In genomic region chr7:117048854-117049321, GRCh38 we compare ENCODE assay signal across 15 cellular contexts.
DNase-seq lines count a peak whose midpoint lies in the region; ATAC-seq and TF ChIP-seq lines count a peak whose summit lies in the region.
"Had no signal": no experiment of that assay in that cellular context is flagged by ENCODE, and none has a peak within 500 bp of the region (broad histone marks: within the 10 kb centered on the region; RNA-seq: fewer than 3 reads in every experiment).

No MANE protein-coding gene starts in this region.

- H3K27me3 ChIP-seq in tibial artery (no peaks in the 10 kb centered on the region), lower lobe of right lung (ENCODE audit: low read depth) (no peaks in the 10 kb centered on the region)

- no peaks in the 10 kb centered on the region for H3K36me3 Mint-ChIP-seq in activated naive CD4-positive, alpha-beta T cell treated with anti-CD3 and anti-CD28 coated beads, Interleukin-2, amount 50 U/mL, for 24 hours
- H3K36me3 Mint-ChIP-seq in activated naive CD4-positive, alpha-beta T cell treated with anti-CD3 and anti-CD28 coated beads, Interleukin-2, amount 50 U/mL, for 72 hours, result no peaks in the 10 kb centered on the region
- peaks cover 15% of the 10 kb centered on the region for H3K36me3 Mint-ChIP-seq in activated naive CD8-positive, alpha-beta T cell treated with anti-CD3 and anti-CD28 coated beads, Interleukin-2, amount 10 ng/mL, durations not matched to agents 7 days and 5 days

- H3K36me3 ChIP-seq in tibial artery (no peaks in the 10 kb centered on the region), lower lobe of right lung (no peaks in the 10 kb centered on the region)
- H3K36me3 ChIP-seq: thoracic aorta had no signal

- H3K4me1 ChIP-seq in tibial artery, result peaks cover 0 to 97% (median 34%) of the 10 kb centered on the region in 4 donors
- H3K4me1 ChIP-seq in lower lobe of right lung, result peaks cover 22% of the 10 kb centered on the region

- H3K27ac ChIP-seq in tibial artery, result peak overlapping the region; percentile 12 to 54
- H3K27ac ChIP-seq in lower lobe of right lung, result no peak overlapping the region
- H3K27ac ChIP-seq: skin epidermis, thoracic aorta had no signal

- no peaks in the 10 kb centered on the region for H3K9me3 Mint-ChIP-seq in activated naive CD4-positive, alpha-beta T cell treated with anti-CD3 and anti-CD28 coated beads, Interleukin-2, amount 50 U/mL, for 24 hours
- H3K9me3 Mint-ChIP-seq in activated naive CD4-positive, alpha-beta T cell treated with anti-CD3 and anti-CD28 coated beads, Interleukin-2, amount 50 U/mL, for 72 hours, result peaks cover 0 to 12% of the 10 kb centered on the region in 2 donors
- no peaks in the 10 kb centered on the region for H3K9me3 Mint-ChIP-seq in activated naive CD8-positive, alpha-beta T cell treated with anti-CD3 and anti-CD28 coated beads, Interleukin-2, amount 10 ng/mL, durations not matched to agents 7 days and 5 days
- H3K9me3 Mint-ChIP-seq: activated B cell treated with CpG ODN at 0.5 μM for 24 hours had no signal

- H3K4me3 ChIP-seq in tibial artery, result no peak overlapping the region
- no peak overlapping the region for H3K4me3 ChIP-seq in lower lobe of right lung
- H3K4me3 ChIP-seq: skin epidermis, thoracic aorta had no signal

- DNase-seq in activated naive CD4-positive, alpha-beta T cell treated with anti-CD3 and anti-CD28 coated beads, Interleukin-2, amount 50 U/mL, for 72 hours (ENCODE audit: low spot score in 2 of 2), result no peak
- DNase-seq in activated naive CD8-positive, alpha-beta T cell treated with anti-CD3 and anti-CD28 coated beads, Interleukin-2, amount 10 ng/mL, durations not matched to agents 7 days and 5 days, result no peak
- DNase-seq in tibial artery, result no peak
- DNase-seq in lower lobe of right lung, result no peak
- DNase-seq: activated B cell treated with CpG ODN at 0.5 μM for 24 hours; cortex of kidney; IMR-90; left ventricle myocardium superior; NCI-H2171; stimulated activated CD4-positive, alpha-beta T cell treated with anti-CD3 and anti-CD28 coated beads, Interleukin-4, amount 100 ng/mL, for 24 hours had no signal

- POLR2A ChIA-PET in activated naive CD8-positive, alpha-beta T cell treated with anti-CD3 and anti-CD28 coated beads, Interleukin-2, amount 10 ng/mL, durations not matched to agents 7 days and 5 days (lab: Charles Lee), result no interaction called here

- intact Hi-C loops in tibial artery (cut with DNase I; ENCODE audit: low total_unique reads), result no loop called here
- intact Hi-C loops in lower lobe of right lung (cut with DNase I), result no loop called here

- no peak for TF ChIP-seq CTCF in tibial artery (IDR thresholded peaks at IDR 0.05)
- TF ChIP-seq CTCF in lower lobe of right lung (IDR thresholded peaks at IDR 0.05), result no peak

- H3K4me3 Mint-ChIP-seq in activated naive CD4-positive, alpha-beta T cell treated with anti-CD3 and anti-CD28 coated beads, Interleukin-2, amount 50 U/mL, for 24 hours, result peak overlapping the region; percentile 59
- peak overlapping the region; percentile 82 for H3K4me3 Mint-ChIP-seq in activated naive CD8-positive, alpha-beta T cell treated with anti-CD3 and anti-CD28 coated beads, Interleukin-2, amount 10 ng/mL, durations not matched to agents 7 days and 5 days
- H3K4me3 Mint-ChIP-seq: activated B cell treated with CpG ODN at 0.5 μM for 24 hours had no signal

- H3K4me1 Mint-ChIP-seq in activated naive CD4-positive, alpha-beta T cell treated with anti-CD3 and anti-CD28 coated beads, Interleukin-2, amount 50 U/mL, for 24 hours, result peaks cover 37% of the 10 kb centered on the region
- H3K4me1 Mint-ChIP-seq in activated naive CD8-positive, alpha-beta T cell treated with anti-CD3 and anti-CD28 coated beads, Interleukin-2, amount 10 ng/mL, durations not matched to agents 7 days and 5 days, result peaks cover 27% of the 10 kb centered on the region

- no peaks in the 10 kb centered on the region for H3K27me3 Mint-ChIP-seq in activated naive CD4-positive, alpha-beta T cell treated with anti-CD3 and anti-CD28 coated beads, Interleukin-2, amount 50 U/mL, for 24 hours
- H3K27me3 Mint-ChIP-seq in activated naive CD8-positive, alpha-beta T cell treated with anti-CD3 and anti-CD28 coated beads, Interleukin-2, amount 10 ng/mL, durations not matched to agents 7 days and 5 days, result no peaks in the 10 kb centered on the region
- H3K27me3 Mint-ChIP-seq: activated B cell treated with CpG ODN at 0.5 μM for 24 hours had no signal

- no peak for ATAC-seq in activated naive CD4-positive, alpha-beta T cell treated with anti-CD3 and anti-CD28 coated beads, Interleukin-2, amount 50 U/mL, for 72 hours
- ATAC-seq in HG02852 (IDR thresholded peaks at IDR 0.05; ENCODE audit: unreplicated experiment) (peak; percentile 14), lower lobe of right lung (no peak), HG02763 (IDR thresholded peaks at IDR 0.05; ENCODE audit: unreplicated experiment) (no peak)
- ATAC-seq in activated naive CD8-positive, alpha-beta T cell treated with anti-CD3 and anti-CD28 coated beads, Interleukin-2, amount 10 ng/mL, durations not matched to agents 7 days and 5 days (ENCODE audit: low read depth), result peak; percentile 46
- ATAC-seq: left ventricle myocardium superior had no signal

- H3K9me3 ChIP-seq in tibial artery, result no peaks in the 10 kb centered on the region
- H3K9me3 ChIP-seq in lower lobe of right lung, result no peaks in the 10 kb centered on the region
- H3K9me3 ChIP-seq: thoracic aorta had no signal

- no peak overlapping the region for H3K27ac Mint-ChIP-seq in activated naive CD4-positive, alpha-beta T cell treated with anti-CD3 and anti-CD28 coated beads, Interleukin-2, amount 50 U/mL, for 24 hours
- H3K27ac Mint-ChIP-seq in activated naive CD4-positive, alpha-beta T cell treated with anti-CD3 and anti-CD28 coated beads, Interleukin-2, amount 50 U/mL, for 72 hours, result no peak overlapping the region
- peak overlapping the region; percentile 88 for H3K27ac Mint-ChIP-seq in activated naive CD8-positive, alpha-beta T cell treated with anti-CD3 and anti-CD28 coated beads, Interleukin-2, amount 10 ng/mL, durations not matched to agents 7 days and 5 days
- H3K27ac Mint-ChIP-seq: activated B cell treated with CpG ODN at 0.5 μM for 24 hours had no signal

Comparison
In these comparisons a context has a peak if more than half of its experiments do, and no peak if none do; other contexts are left out.
1. ATAC-seq: peak in HG02852 (single experiment) and activated naive CD8-positive, alpha-beta T cell treated with anti-CD3 and anti-CD28 coated beads, Interleukin-2, amount 10 ng/mL, durations not matched to agents 7 days and 5 days (single experiment); none in activated naive CD4-positive, alpha-beta T cell treated with anti-CD3 and anti-CD28 coated beads, Interleukin-2, amount 50 U/mL, for 72 hours (0 of 2), lower lobe of right lung (0 of 2) and HG02763 (single experiment).